Comparison of ENCODE assay signal across 3 cellular contexts in the genomic region with DNA sequence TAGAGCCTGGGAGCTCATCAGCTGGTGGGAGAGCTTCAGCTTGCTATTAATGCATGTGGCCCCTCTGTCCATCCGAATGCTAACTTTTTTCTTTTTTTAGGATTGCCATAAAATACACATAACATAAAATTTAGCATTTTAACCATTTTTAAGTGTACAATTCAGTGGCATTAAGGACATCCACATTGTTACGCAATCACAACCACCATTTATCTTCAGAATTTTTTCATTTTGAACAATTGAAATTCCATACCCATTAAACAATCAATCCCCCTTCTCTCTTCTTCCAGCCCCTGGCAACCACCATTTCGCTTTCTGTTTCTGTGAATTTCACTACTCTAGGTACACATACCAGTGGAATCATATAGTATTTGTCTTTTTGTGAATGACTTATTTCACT.
A peak's percentile ranks its signal among the peaks of the same experiment; 100 is the strongest.
TF ChIP-seq lines count a peak whose summit lies in the region.

No MANE protein-coding gene starts in this region.

TF ChIP-seq in HepG2, 621 proteins besides CTCF, POLR2A, EP300 and RAD21:
- no peak for TF ChIP-seq ZZZ3 (CRISPR knock-in tag; IDR thresholded peaks at IDR 0.05; ENCODE audit: borderline replicate concordance)
- no peak for TF ChIP-seq MYNN (CRISPR knock-in tag; IDR thresholded peaks at IDR 0.05; ENCODE audit: low read depth)
- no peak for TF ChIP-seq PITX1 (CRISPR knock-in tag; IDR thresholded peaks at IDR 0.05)
- peak; percentile 61; the same call in 1 of the 2 replicates for TF ChIP-seq CEBPB (IDR thresholded peaks at IDR 0.05; ENCODE audit: borderline replicate concordance, low read depth, low read length)
TF ChIP-seq in HepG2: peak in this region for 1.

TF ChIP-seq in Ishikawa, 13 proteins besides CTCF, POLR2A, EP300 and RAD21:
- TF ChIP-seq CEBPB (IDR thresholded peaks at IDR 0.05) (peak; percentile 65), ZBTB7A (IDR thresholded peaks at IDR 0.05; ENCODE audit: low read depth) (no peak)

TF ChIP-seq in H1, 55 proteins besides CTCF, POLR2A, EP300 and RAD21:
- TF ChIP-seq SP4 (IDR thresholded peaks at IDR 0.05; ENCODE audit: low read length), result no peak
- peak; percentile 82; the same call in 1 of the 2 replicates for TF ChIP-seq CEBPB (IDR thresholded peaks at IDR 0.05; ENCODE audit: low read depth, low read length)
- no peak for TF ChIP-seq GTF2F1 (IDR thresholded peaks at IDR 0.05; ENCODE audit: borderline replicate concordance, low read depth, low read length)
- no peak for TF ChIP-seq KDM4A (IDR thresholded peaks at IDR 0.05; ENCODE audit: low read depth, low read length, severe bottlenecking)
- no peak for TF ChIP-seq NRF1 (IDR thresholded peaks at IDR 0.05; ENCODE audit: low read depth, low read length)
- TF ChIP-seq, protein P1, sequence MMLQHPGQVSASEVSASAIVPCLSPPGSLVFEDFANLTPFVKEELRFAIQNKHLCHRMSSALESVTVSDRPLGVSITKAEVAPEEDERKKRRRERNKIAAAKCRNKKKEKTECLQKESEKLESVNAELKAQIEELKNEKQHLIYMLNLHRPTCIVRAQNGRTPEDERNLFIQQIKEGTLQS (IDR thresholded peaks at IDR 0.05; ENCODE audit: insufficient read depth, low read depth, low read length), result no peak
